9 cellular contexts compared by ENCODE assay signal in the genomic region with DNA sequence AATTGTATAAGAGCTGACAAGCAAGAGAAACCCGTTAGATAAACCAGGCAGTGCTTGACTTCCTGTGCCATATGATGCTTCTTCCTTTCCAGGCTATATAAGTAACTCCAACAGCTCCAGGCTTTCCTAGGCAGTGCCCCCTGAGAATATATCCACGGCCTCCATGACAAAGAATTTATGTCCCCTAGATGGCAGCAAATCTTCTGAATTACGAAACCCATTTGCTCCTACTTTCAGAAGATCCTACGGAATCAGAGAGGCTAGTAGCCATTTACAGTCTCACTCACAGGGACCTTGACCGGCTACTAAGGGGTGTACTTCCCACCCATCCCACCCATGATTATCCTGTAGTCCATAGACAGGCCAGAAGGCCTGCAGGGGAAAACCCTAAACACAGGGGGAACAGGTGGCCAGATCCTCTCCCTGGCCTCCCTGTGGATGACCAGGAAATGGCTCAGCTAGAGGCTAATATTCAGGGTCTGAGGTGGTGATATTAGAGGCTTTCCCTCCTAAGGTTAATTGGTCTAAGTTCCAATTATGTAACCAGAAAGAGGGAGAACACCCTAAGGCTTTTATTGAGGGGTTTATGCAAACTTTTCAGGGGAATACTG.
DNase-seq lines count a peak whose midpoint lies in the region; TF ChIP-seq lines count a peak whose summit lies in the region.
"Had no signal": no experiment of that assay in that cellular context is flagged by ENCODE, and none has a peak within 500 bp of the region (broad histone marks: within the 10 kb centered on the region; RNA-seq: fewer than 3 reads in every experiment).

No MANE protein-coding gene starts in this region.

- 28 to 36% methylated on average over 5 of the region's 5 CpGs for WGBS in sigmoid colon, 2 donors

- no peak overlapping the region for H3K27ac ChIP-seq in dorsolateral prefrontal cortex
- H3K27ac ChIP-seq in sigmoid colon = no peak overlapping the region
- H3K27ac ChIP-seq: thoracic aorta had no signal

- H3K27me3 ChIP-seq in dorsolateral prefrontal cortex (peaks cover 0 to 5% (median 0%) of the 10 kb centered on the region in 45 donors), sigmoid colon (no peaks in the 10 kb centered on the region)

- TF ChIP-seq CTCF in GM10266 (IDR thresholded peaks at IDR 0.05; ENCODE audit: control insufficient read depth, insufficient read depth, low read depth, missing control alignments) = peak; percentile 23
- TF ChIP-seq CTCF in dorsolateral prefrontal cortex (IDR thresholded peaks at IDR 0.05 in 54 of 56, conservative IDR thresholded peaks at IDR 0.05 in 2 of 56; ENCODE audit: low read depth in 1 of 56, partially characterized antibody in 56 of 56) = peak in 53 of 56 donors; percentile 9 to 67 (median 39)
- TF ChIP-seq CTCF in neural crest cell (conservative IDR thresholded peaks at IDR 0.05) = peak; percentile 55
- no peak for TF ChIP-seq CTCF in sigmoid colon (IDR thresholded peaks at IDR 0.05)

- no peak for TF ChIP-seq POLR2A in sigmoid colon (IDR thresholded peaks at IDR 0.05)

- H3K27me3 Mint-ChIP-seq in neural crest cell (ENCODE audit: low read depth) = peaks cover 13% of the 10 kb centered on the region

- H3K36me3 Mint-ChIP-seq in neural crest cell (ENCODE audit: low read depth) = no peaks in the 10 kb centered on the region

- DNase-seq in GM10266 (ENCODE audit: extremely low spot score) (no peak), NCI-H1092 treated with DMSO at 0.1 percent for 48 hours (lab: John Stamatoyannopoulos, UW) (peak; percentile 53), dorsolateral prefrontal cortex (no peak), neural crest cell (ENCODE audit: low read depth, low spot score) (no peak), sigmoid colon (no peak), posterior vena cava (ENCODE audit: low spot score) (no peak)
- no peak for DNase-seq in stimulated activated CD4-positive, alpha-beta T cell treated with anti-CD3 and anti-CD28 coated beads, Interleukin-12 subunit alpha, Interleukin-12 subunit beta, amount 100 ng/mL, for 4 hours
- DNase-seq: activated T-cell treated with anti-CD3 and anti-CD28 coated beads, Interleukin-2, amount 50 U/mL, for 72 hours had no signal

- H3K9me3 Mint-ChIP-seq in neural crest cell = no peaks in the 10 kb centered on the region
- H3K9me3 Mint-ChIP-seq: activated T-cell treated with anti-CD3 and anti-CD28 coated beads, Interleukin-2, amount 50 U/mL, for 72 hours had no signal

- H3K4me3 Mint-ChIP-seq in neural crest cell = no peak overlapping the region
- H3K4me3 Mint-ChIP-seq: activated T-cell treated with anti-CD3 and anti-CD28 coated beads, Interleukin-2, amount 50 U/mL, for 72 hours had no signal

- no peaks in the 10 kb centered on the region for H3K9me3 ChIP-seq in sigmoid colon
- H3K9me3 ChIP-seq: thoracic aorta had no signal

- intact Hi-C loops in dorsolateral prefrontal cortex (cut with DNase I) = no loop called here
- intact Hi-C loops in sigmoid colon (cut with DNase I) = no loop called here
- intact Hi-C loops in posterior vena cava (cut with DNase I) = loop anchor here in 1 of 2 donors (10.0 kb wide), 1 partner anchor 889 kb away; no protein-coding TSS in a partner anchor

- TF ChIP-seq EP300 in sigmoid colon (IDR thresholded peaks at IDR 0.05) = no peak

- no peak overlapping the region for H3K27ac Mint-ChIP-seq in neural crest cell (ENCODE audit: unreplicated experiment)

- H3K4me1 ChIP-seq in sigmoid colon = no peaks in the 10 kb centered on the region

- no peak overlapping the region for H3K4me3 ChIP-seq in dorsolateral prefrontal cortex
- no peak overlapping the region for H3K4me3 ChIP-seq in sigmoid colon
- H3K4me3 ChIP-seq: thoracic aorta had no signal

- no peaks in the 10 kb centered on the region for H3K4me1 Mint-ChIP-seq in neural crest cell

- no peaks in the 10 kb centered on the region for H3K36me3 ChIP-seq in sigmoid colon
- H3K36me3 ChIP-seq: thoracic aorta had no signal

Comparison
In these comparisons a context has a peak if more than half of its experiments do, and no peak if none do; other contexts are left out.
1. CTCF ChIP-seq: peak in GM10266 (single experiment), dorsolateral prefrontal cortex (53 of 56) and neural crest cell (single experiment); none in sigmoid colon (0 of 4).